ENCODE assay signal across 8 cellular contexts in genomic region chr19:49468746-49469447, GRCh38. TPM values are rescaled to one million over a fixed set of nuclear protein-coding genes. Genes with fewer than 3 reads are reported as not detected.
DNase-seq lines count a peak whose midpoint lies in the region; ATAC-seq, FAIRE-seq and TF ChIP-seq lines count a peak whose summit lies in the region.

No MANE protein-coding gene starts in this region.

- TF ChIP-seq POLR2A in GM12891 (IDR thresholded peaks at IDR 0.05; ENCODE audit: low read depth, low read length): no peak

- peak; percentile 62 for ATAC-seq in HG02678 (IDR thresholded peaks at IDR 0.05; ENCODE audit: unreplicated experiment)

- peak; percentile 89 for FAIRE-seq in GM12891 (lab: Jason Lieb, UNC)

- DNase-seq in GM12891 (ENCODE audit: insufficient read length, low spot score): peak; percentile 77
- DNase-seq in NOMO-1 treated with dmso at 0.1 percent for 144 hours (lab: John Stamatoyannopoulos, UW; ENCODE audit: unreplicated experiment): peak; percentile 67
- peak; percentile 65 to 67 for DNase-seq in activated T-helper 1 cell treated with anti-CD3 and anti-CD28 coated beads, Interleukin-2, amount 50 U/mL, for 16 hours (ENCODE audit: low read depth in 1 of 2, low spot score in 1 of 2)
- peak; percentile 82 for DNase-seq in cardiac septum (ENCODE audit: low spot score)
- DNase-seq in stimulated activated CD4-positive, alpha-beta T cell treated with anti-CD3 and anti-CD28 coated beads, Interleukin-4, amount 100 ng/mL, for 24 hours: peak; percentile 78
- no peak for DNase-seq in dermis blood vessel endothelial cell
- no peak for DNase-seq in HK-2 (ENCODE audit: unreplicated experiment)

- intact Hi-C loops in cardiac septum (cut with DNase I): no loop called here

TF ChIP-seq in GM12891, 5 proteins besides CTCF, POLR2A, EP300 and RAD21:
- TF ChIP-seq POU2F2 (IDR thresholded peaks at IDR 0.05; ENCODE audit: low read depth, low read length): 0 out of 2 replicates have a peak, but pooled peaks have one; percentile 10
- peak; percentile 61 for TF ChIP-seq SPI1 (IDR thresholded peaks at IDR 0.05; ENCODE audit: low read depth, low read length)
- no peak for TF ChIP-seq POLR2AphosphoS5 (IDR thresholded peaks at IDR 0.05; ENCODE audit: low read depth, low read length)
TF ChIP-seq in GM12891: peak in this region for 2.

RNA-seq across cellular contexts. Expression of gene FLT3LG, which starts 5.1 kb away (rescaled TPM):
- 6.8 TPM for polyA plus RNA-seq in GM12891 (2012; ENCODE audit: low read depth, missing spikeins)
- 3.8 TPM for total RNA-seq in cardiac septum
- 1.2 and 1.6 TPM in 2 replicates for total RNA-seq in dermis blood vessel endothelial cell

RNA-seq across cellular contexts. Expression of gene ALDH16A1, which starts 15.9 kb away (rescaled TPM):
- polyA plus RNA-seq in GM12891 (2012; ENCODE audit: low read depth, missing spikeins): 13.7 TPM
- 7.7 TPM for total RNA-seq in cardiac septum
- 55.3 and 82.5 TPM in 2 replicates for total RNA-seq in dermis blood vessel endothelial cell

RNA-seq across cellular contexts. Expression of gene PIH1D1, which starts 17.3 kb away (rescaled TPM):
- polyA plus RNA-seq in GM12891 (2012; ENCODE audit: low read depth, missing spikeins): 116 TPM
- total RNA-seq in cardiac septum (24.2 TPM), dermis blood vessel endothelial cell (143 and 169 TPM in 2 replicates)

RNA-seq across cellular contexts. Expression of gene RPL13A, which starts 18.5 kb away (rescaled TPM):
- polyA plus RNA-seq in GM12891 (2012; ENCODE audit: low read depth, missing spikeins): 6,963 TPM
- total RNA-seq in cardiac septum (1,030 TPM), dermis blood vessel endothelial cell (2,583 and 3,504 TPM in 2 replicates)

RNA-seq across cellular contexts. Expression of gene RPS11, which starts 27.3 kb away (rescaled TPM):
- polyA plus RNA-seq in GM12891 (2012; ENCODE audit: low read depth, missing spikeins): 6,855 TPM
- 729 TPM for total RNA-seq in cardiac septum
- total RNA-seq in dermis blood vessel endothelial cell: 2,205 and 5,498 TPM in 2 replicates

Comparison
In these comparisons a context has a peak if more than half of its experiments do, and no peak if none do; other contexts are left out.
1. DNase-seq: peak in GM12891 (single experiment), NOMO-1 treated with dmso at 0.1 percent for 144 hours (single experiment), activated T-helper 1 cell treated with anti-CD3 and anti-CD28 coated beads, Interleukin-2, amount 50 U/mL, for 16 hours (2 of 2), cardiac septum (single experiment) and stimulated activated CD4-positive, alpha-beta T cell treated with anti-CD3 and anti-CD28 coated beads, Interleukin-4, amount 100 ng/mL, for 24 hours (single experiment); none in dermis blood vessel endothelial cell (single experiment) and HK-2 (single experiment).